In genomic region chr6:30283761-30284160, GRCh38 we compare ENCODE assay signal across 29 cellular contexts. TPM values are rescaled to one million over a fixed set of nuclear protein-coding genes. Genes with fewer than 3 reads are reported as not detected.
A peak's percentile ranks its signal among the peaks of the same experiment; 100 is the strongest.
DNase-seq lines count a peak whose midpoint lies in the region; ATAC-seq, FAIRE-seq and TF ChIP-seq lines count a peak whose summit lies in the region.
"Had no signal": no experiment of that assay in that cellular context is flagged by ENCODE, and none has a peak within 500 bp of the region (broad histone marks: within the 10 kb centered on the region; RNA-seq: fewer than 3 reads in every experiment).

No MANE protein-coding gene starts in this region.

- in situ Hi-C loops in HepG2 (cut with HindIII; ENCODE audit: extremely low pct_ligation_motif_present, low pct_unique_long_range_greater_than_20kb), result no loop called here

- H3K4me2 ChIP-seq in HepG2 (ENCODE audit: low read depth, low read length), result no peak overlapping the region
- H3K4me2 ChIP-seq: BLaER1 treated with 17β-estradiol and CSF1 and Interleukin-3, amounts not matched to agents 10 nM and 100 nM; PC-9 had no signal

- POLR2A ChIA-PET in HepG2 (lab: Yijun Ruan, JAX), result no interaction called here

- no TSS peak for BruUV-seq in HepG2 (replicated peaks; lab: Mats Ljungman, UMichigan)

- H3K9me3 ChIP-seq in HepG2 (ENCODE audit: low read length), result peaks cover 85% of the 10 kb centered on the region
- H3K9me3 ChIP-seq in right lobe of liver, result peaks cover 3 to 48% (median 26%) of the 10 kb centered on the region in 4 donors
- peaks cover 2 to 75% (median 3%) of the 10 kb centered on the region in 3 donors for H3K9me3 ChIP-seq in gastroesophageal sphincter

- TF ChIP-seq RAD21 in HepG2 (CRISPR knock-in tag; IDR thresholded peaks at IDR 0.05), result no peak

- ATAC-seq in HepG2 (peak; percentile 54), right lobe of liver (no peak), gastroesophageal sphincter (no peak), HG03432 (IDR thresholded peaks at IDR 0.05; ENCODE audit: unreplicated experiment) (no peak)

- no peak overlapping the region for H2AFZ ChIP-seq in HepG2 (ENCODE audit: low read length)
- H2AFZ ChIP-seq: PC-9 had no signal

- intact Hi-C loops in HepG2 (cut with micrococcal nuclease; ENCODE audit: unreplicated experiment), result no loop called here
- intact Hi-C loops in right lobe of liver (cut with DNase I), result no loop called here

- TF ChIP-seq CTCF in HepG2 (CRISPR knock-in tag; IDR thresholded peaks at IDR 0.05), result no peak
- no peak for TF ChIP-seq CTCF in right lobe of liver (IDR thresholded peaks at IDR 0.05)
- no peak for TF ChIP-seq CTCF in gastroesophageal sphincter (IDR thresholded peaks at IDR 0.05)

- H3K36me3 ChIP-seq in HepG2 (replicated peaks in 1 of 2; ENCODE audit: control insufficient read depth in 1 of 2, insufficient read depth in 2 of 2, low read length in 2 of 2) (peaks cover 0 to 2% of the 10 kb centered on the region in 2 experiments; a peak in 2 of 5 replicates), right lobe of liver (no peaks in the 10 kb centered on the region), gastroesophageal sphincter (peaks cover 0 to 16% of the 10 kb centered on the region in 2 donors)
- H3K36me3 ChIP-seq: MG63 had no signal

- H3K27me3 ChIP-seq in HepG2 (ENCODE audit: control insufficient read depth in 1 of 2, insufficient read depth in 2 of 2, low read length in 2 of 2) (no peaks in the 10 kb centered on the region), right lobe of liver (no peaks in the 10 kb centered on the region), gastroesophageal sphincter (no peaks in the 10 kb centered on the region)
- H3K27me3 ChIP-seq: BLaER1 treated with 17β-estradiol and CSF1 and Interleukin-3, amounts not matched to agents 10 nM and 100 nM; MG63; SJSA1 had no signal

- H3K9ac ChIP-seq in HepG2 (ENCODE audit: insufficient read depth, low read depth, low read length), result no peak overlapping the region
- H3K9ac ChIP-seq: BLaER1 treated with 17β-estradiol and CSF1 and Interleukin-3, amounts not matched to agents 10 nM and 100 nM had no signal

- H3K4me1 ChIP-seq in HepG2 (ENCODE audit: insufficient read depth, low read length) (no peaks in the 10 kb centered on the region), right lobe of liver (no peaks in the 10 kb centered on the region), gastroesophageal sphincter (no peaks in the 10 kb centered on the region)
- H3K4me1 ChIP-seq: BLaER1 treated with 17β-estradiol and CSF1 and Interleukin-3, amounts not matched to agents 10 nM and 100 nM; SJSA1 had no signal

- H3K27ac ChIP-seq in HepG2 (ENCODE audit: extremely low read length, insufficient read depth, low read length) (no peak overlapping the region), right lobe of liver (no peak overlapping the region), gastroesophageal sphincter (no peak overlapping the region)
- H3K27ac ChIP-seq: BLaER1 treated with 17β-estradiol and CSF1 and Interleukin-3, amounts not matched to agents 10 nM and 100 nM; PC-9; SJSA1 had no signal

- H3K79me2 ChIP-seq in HepG2 (ENCODE audit: insufficient read depth, low read length), result no peaks in the 10 kb centered on the region

- no peak overlapping the region for H3K4me3 ChIP-seq in HepG2 (replicated peaks in 1 of 3; ENCODE audit: insufficient read depth in 1 of 3, low read depth in 2 of 3, low read length in 3 of 3)
- H3K4me3 ChIP-seq in right lobe of liver, result no peak overlapping the region
- no peak overlapping the region for H3K4me3 ChIP-seq in gastroesophageal sphincter
- H3K4me3 ChIP-seq: MG63, PC-9, SJSA1 had no signal

- CTCF ChIA-PET in HepG2 (lab: Yijun Ruan, JAX; ENCODE audit: low intra/inter-chr PET ratio, low total read pairs), result no interaction called here

- TF ChIP-seq POLR2A in HepG2 (IDR thresholded peaks at IDR 0.05; ENCODE audit: insufficient read depth in 1 of 2, low read depth in 2 of 2, low read length in 2 of 2), result no peak
- no peak for TF ChIP-seq POLR2A in right lobe of liver (IDR thresholded peaks at IDR 0.05)
- no peak for TF ChIP-seq POLR2A in gastroesophageal sphincter (IDR thresholded peaks at IDR 0.05)

- FAIRE-seq in HepG2 (lab: Jason Lieb, UNC), result no peak
- FAIRE-seq: D721Med, GM12891, HTR-8/SVneo had no signal

- no peaks in the 10 kb centered on the region for H4K20me1 ChIP-seq in HepG2 (ENCODE audit: insufficient read depth, low read length)
- H4K20me1 ChIP-seq: BLaER1 treated with 17β-estradiol and CSF1 and Interleukin-3, amounts not matched to agents 10 nM and 100 nM had no signal

- DNase-seq in HepG2 (ENCODE audit: low spot score), result no peak
- no peak for DNase-seq in right lobe of liver
- DNase-seq in amniotic epithelial cell (ENCODE audit: low read depth), result peak; percentile 10
- DNase-seq in iris pigment epithelial cell (ENCODE audit: low read depth), result peak; percentile 12
- no peak for DNase-seq in Ammon's horn (ENCODE audit: low spot score)
- DNase-seq in stimulated activated CD4-positive, alpha-beta T cell treated with anti-CD3 and anti-CD28 coated beads, Interleukin-2, amount 100 ng/mL, for 48 hours, result no peak
- DNase-seq: 8988T; CD4-positive, alpha-beta T cell; EL; GDM1; H7; KG1; MG63; NCI-H1048; NCI-H1417; NCI-H1694; NCI-H2029 treated with DMSO at 0.1 percent for 48 hours; NCI-H2227 treated with DMSO at 0.1 percent for 48 hours; NCI-H526 treated with DMSO at 0.1 percent for 48 hours; PC-9; Right ventricle myocardium superior; RPMI8226 had no signal

- no peak for TF ChIP-seq EP300 in HepG2 (IDR thresholded peaks at IDR 0.05; ENCODE audit: low read depth in 2 of 2, low read length in 2 of 2)
- TF ChIP-seq EP300 in HepG2 (CRISPR knock-in tag; IDR thresholded peaks at IDR 0.05; ENCODE audit: borderline replicate concordance), result no peak
- TF ChIP-seq EP300 in gastroesophageal sphincter (IDR thresholded peaks at IDR 0.05), result no peak

- 75% methylated on average over 1 of the region's 1 CpG for WGBS in HepG2 (ENCODE audit: low lambda C conversion rate)
- WGBS in right lobe of liver (ENCODE audit: insufficient coverage, low coverage, low lambda C conversion rate, missing lambda C conversion rate), result 86% methylated on average over 1 of the region's 1 CpG
- WGBS in gastroesophageal sphincter (ENCODE audit: low coverage in 1 of 2), 2 donors, result no CpG with 5 or more reads among the region's 1 CpG

TF ChIP-seq in HepG2, 621 proteins besides CTCF, POLR2A, EP300 and RAD21 (continues in another document):
- TF ChIP-seq, protein P1, sequence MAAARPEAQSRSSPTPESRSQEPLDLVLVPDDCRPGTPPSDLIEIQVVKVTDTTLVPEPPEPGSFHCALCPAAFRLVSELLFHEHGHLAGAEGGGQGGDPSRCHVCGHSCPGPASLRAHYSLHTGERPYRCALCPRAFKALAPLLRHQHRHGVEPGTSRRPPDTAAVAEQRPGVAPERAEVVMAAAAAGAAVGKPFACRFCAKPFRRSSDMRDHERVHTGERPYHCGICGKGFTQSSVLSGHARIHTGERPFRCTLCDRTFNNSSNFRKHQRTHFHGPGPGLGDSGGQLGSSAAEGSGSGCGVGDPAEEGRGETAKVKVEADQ (CRISPR knock-in tag; IDR thresholded peaks at IDR 0.05; ENCODE audit: borderline replicate concordance), result no peak
- TF ChIP-seq PHF8 (CRISPR knock-in tag; IDR thresholded peaks at IDR 0.05) (0 out of 2 replicates have a peak, but pooled peaks have one; percentile 19), PAF1 (CRISPR knock-in tag; IDR thresholded peaks at IDR 0.05) (0 out of 2 replicates have a peak, but pooled peaks have one; percentile 16)
- TF ChIP-seq, protein P2, sequence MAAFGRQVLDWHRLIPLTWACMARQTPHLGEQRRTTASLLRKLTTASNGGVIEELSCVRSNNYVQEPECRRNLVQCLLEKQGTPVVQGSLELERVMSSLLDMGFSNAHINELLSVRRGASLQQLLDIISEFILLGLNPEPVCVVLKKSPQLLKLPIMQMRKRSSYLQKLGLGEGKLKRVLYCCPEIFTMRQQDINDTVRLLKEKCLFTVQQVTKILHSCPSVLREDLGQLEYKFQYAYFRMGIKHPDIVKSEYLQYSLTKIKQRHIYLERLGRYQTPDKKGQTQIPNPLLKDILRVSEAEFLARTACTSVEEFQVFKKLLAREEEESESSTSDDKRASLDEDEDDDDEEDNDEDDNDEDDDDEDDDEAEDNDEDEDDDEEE (CRISPR knock-in tag; IDR thresholded peaks at IDR 0.05), result no peak

RNA-seq across cellular contexts. Expression of gene TRIM39, which starts 43.0 kb away (rescaled TPM):
- total RNA-seq in HepG2 (2016; rRNA removed; fragmentation: Illumina TruSeq; extraction: Trizol) (13.8 and 14.6 TPM in 2 replicates), right lobe of liver (1 to 10 TPM; 3.3 to 7.5 (median 5.7) TPM), gastroesophageal sphincter (10 to 100 TPM; 18.4 to 24.1 (median 22.6) TPM)
- total RNA-seq in HepG2 (2016; cell fraction: cytosol; rRNA removed; fragmentation: Illumina TruSeq; extraction: Trizol; ENCODE audit: low read depth), result 3.1 and 5.0 TPM in 2 replicates
- total RNA-seq in HepG2 (2016; cell fraction: insoluble cytoplasmic fraction; rRNA removed; fragmentation: Illumina TruSeq; extraction: Trizol), result 12.0 and 15.3 TPM in 2 replicates
- 11.0 and 12.4 TPM in 2 replicates for total RNA-seq in HepG2 (2016; cell fraction: membrane; rRNA removed; fragmentation: Illumina TruSeq; extraction: Trizol)
- total RNA-seq in HepG2 (2016; cell fraction: nucleus; rRNA removed; fragmentation: Illumina TruSeq; extraction: Trizol), result 12.2 and 14.1 TPM in 2 replicates
- 7.7 and 8.6 TPM in 2 replicates for polyA plus RNA-seq in HepG2 (2011; rRNA removed)
- 5.6 and 5.9 TPM in 2 replicates for polyA plus RNA-seq in HepG2 (2011; cell fraction: cytosol; rRNA removed)
- 22.1 and 24.6 TPM in 2 replicates for polyA plus RNA-seq in HepG2 (2011; cell fraction: nucleus; rRNA removed)
- 7.8 and 8.9 TPM in 2 replicates for polyA plus RNA-seq in HepG2 (2012)
- 2.3 and 3.1 TPM in 2 replicates for polyA plus RNA-seq in HepG2 (2016; cell fraction: cytosol; fragmentation: Illumina TruSeq; extraction: Trizol; ENCODE audit: low read depth)
- polyA plus RNA-seq in HepG2 (2016; cell fraction: insoluble cytoplasmic fraction; fragmentation: Illumina TruSeq; extraction: Trizol; ENCODE audit: low read depth), result 9.9 and 11.6 TPM in 2 replicates
- 6.6 and 8.4 TPM in 2 replicates for polyA plus RNA-seq in HepG2 (2016; cell fraction: membrane; fragmentation: Illumina TruSeq; extraction: Trizol; ENCODE audit: low read depth)
- 26.6 and 28.1 TPM in 2 replicates for polyA plus RNA-seq in HepG2 (2016; cell fraction: nucleus; fragmentation: Illumina TruSeq; extraction: Trizol; ENCODE audit: insufficient read depth, low read depth)
- 7.8 and 11.9 TPM in 2 replicates for polyA minus RNA-seq in HepG2 (2011; rRNA and poly(A)+ RNA removed; ENCODE audit: low replicate concordance)
- polyA minus RNA-seq in HepG2 (2011; cell fraction: cytosol; rRNA and poly(A)+ RNA removed), result 6.3 and 7.6 TPM in 2 replicates
- polyA minus RNA-seq in HepG2 (2011; cell fraction: nucleus; rRNA and poly(A)+ RNA removed), result 13.6 and 16.1 TPM in 2 replicates

Comparison
In these comparisons a context has a peak if more than half of its experiments do, and no peak if none do; other contexts are left out.
1. DNase-seq: peak in amniotic epithelial cell (single experiment) and iris pigment epithelial cell (single experiment); none in HepG2 (single experiment), right lobe of liver (0 of 3), Ammon's horn (single experiment) and stimulated activated CD4-positive, alpha-beta T cell treated with anti-CD3 and anti-CD28 coated beads, Interleukin-2, amount 100 ng/mL, for 48 hours (0 of 2).